Comparison of ENCODE assay signal across 20 cellular contexts in genomic region chr9:126147186-126147585, GRCh38.
DNase-seq lines count a peak whose midpoint lies in the region; ATAC-seq and TF ChIP-seq lines count a peak whose summit lies in the region.
"Had no signal": no experiment of that assay in that cellular context is flagged by ENCODE, and none has a peak within 500 bp of the region (broad histone marks: within the 10 kb centered on the region; RNA-seq: fewer than 3 reads in every experiment).

No MANE protein-coding gene starts in this region.

- H3K4me3 ChIP-seq in BLaER1 (peak overlapping the region; percentile 66), H7 (ENCODE audit: insufficient read depth, low read depth, low read length) (no peak overlapping the region)
- H3K4me3 ChIP-seq: MG63, SJSA1, smooth muscle cell, uterus had no signal

- no peaks in the 10 kb centered on the region for H4K20me1 ChIP-seq in BLaER1

- peaks cover 5% of the 10 kb centered on the region for H3K9me3 Mint-ChIP-seq in progenitor cell of endocrine pancreas (ENCODE audit: low read depth)
- H3K9me3 Mint-ChIP-seq: activated T-cell treated with anti-CD3 and anti-CD28 coated beads, Interleukin-2, amount 50 U/mL, for 72 hours; stimulated activated effector memory CD8-positive, alpha-beta T cell treated with anti-CD3 and anti-CD28 coated beads, Interleukin-12 subunit alpha, Interleukin-12 subunit beta, amount 100 ng/mL, for 72 hours; T-helper 1 cell treated with Interleukin-12 subunit alpha and Interleukin-12 subunit beta and Interleukin-4 antibody, amounts not matched to agents 30 μg/mL and 1 μg/mL, for 36 hours had no signal

- H3K36me3 Mint-ChIP-seq in progenitor cell of endocrine pancreas (ENCODE audit: insufficient read depth) = no peaks in the 10 kb centered on the region
- H3K36me3 Mint-ChIP-seq: stimulated activated effector memory CD8-positive, alpha-beta T cell treated with anti-CD3 and anti-CD28 coated beads, Interleukin-12 subunit alpha, Interleukin-12 subunit beta, amount 100 ng/mL, for 72 hours had no signal

- no peaks in the 10 kb centered on the region; the same call in 1 of the 2 replicates for H3K36me3 ChIP-seq in BLaER1
- no peaks in the 10 kb centered on the region for H3K36me3 ChIP-seq in H7 (replicated peaks; ENCODE audit: control insufficient read depth, insufficient read depth, low read length)
- H3K36me3 ChIP-seq: MG63, SJSA1, uterus had no signal

- peaks cover 9% of the 10 kb centered on the region for H3K4me1 Mint-ChIP-seq in progenitor cell of endocrine pancreas (ENCODE audit: low read depth)

- DNase-seq in H7 (peak; percentile 22), ecto neural progenitor cell (ENCODE audit: low spot score) (peak; percentile 38), progenitor cell of endocrine pancreas (ENCODE audit: low spot score, unreplicated experiment) (peak; percentile 4), substantia nigra (lab: John Stamatoyannopoulos, UW) (no peak), activated gamma-delta T cell (lab: John Stamatoyannopoulos, UW) (no peak)
- DNase-seq: anterior cingulate cortex, EL, HCEC 1CT, mammary epithelial cell, MG63, uterus had no signal

- H3K27me3 ChIP-seq in BLaER1 (no peaks in the 10 kb centered on the region), H7 (ENCODE audit: control insufficient read depth, insufficient read depth, low read length) (peaks cover 12% of the 10 kb centered on the region)
- H3K27me3 ChIP-seq: MG63, uterus had no signal

- H3K4me1 ChIP-seq in BLaER1 = peaks cover 95% of the 10 kb centered on the region
- H3K4me1 ChIP-seq: SJSA1, uterus had no signal

- H3K27ac ChIP-seq in BLaER1 (peak overlapping the region; percentile 96), substantia nigra (ENCODE audit: low read depth, low read length, poor library complexity, severe bottlenecking) (no peak overlapping the region)
- H3K27ac ChIP-seq: SJSA1, uterus had no signal

- no peak overlapping the region for H3K27ac Mint-ChIP-seq in progenitor cell of endocrine pancreas
- H3K27ac Mint-ChIP-seq: activated naive CD4-positive, alpha-beta T cell treated with anti-CD3 and anti-CD28 coated beads, Interleukin-2, amount 50 U/mL, for 24 hours; activated T-cell treated with anti-CD3 and anti-CD28 coated beads, Interleukin-2, amount 50 U/mL, for 72 hours; T-helper 1 cell treated with Interleukin-12 subunit alpha and Interleukin-12 subunit beta and Interleukin-4 antibody, amounts not matched to agents 30 μg/mL and 1 μg/mL, for 36 hours had no signal

- no peak for TF ChIP-seq CTCF in progenitor cell of endocrine pancreas (IDR thresholded peaks at IDR 0.05; ENCODE audit: unreplicated experiment)

- H3K27me3 Mint-ChIP-seq in progenitor cell of endocrine pancreas = peaks cover 7% of the 10 kb centered on the region

- peak overlapping the region; percentile 93 for H3K4me2 ChIP-seq in BLaER1
- H3K4me2 ChIP-seq: smooth muscle cell had no signal

- H3K4me3 Mint-ChIP-seq in progenitor cell of endocrine pancreas (ENCODE audit: low read depth) = no peak overlapping the region
- H3K4me3 Mint-ChIP-seq: activated naive CD4-positive, alpha-beta T cell treated with anti-CD3 and anti-CD28 coated beads, Interleukin-2, amount 50 U/mL, for 24 hours; T-helper 1 cell treated with Interleukin-12 subunit alpha and Interleukin-12 subunit beta and Interleukin-4 antibody, amounts not matched to agents 30 μg/mL and 1 μg/mL, for 36 hours had no signal

- peak overlapping the region; percentile 89 for H3K9ac ChIP-seq in BLaER1

- H3K9me3 ChIP-seq in BLaER1 = peaks cover 11% of the 10 kb centered on the region; the same call in 1 of the 2 replicates
- H3K9me3 ChIP-seq: MG63, SJSA1, uterus had no signal

- ATAC-seq in HG03135 (IDR thresholded peaks at IDR 0.05; ENCODE audit: unreplicated experiment) = no peak
- ATAC-seq: Panc1 had no signal

Comparison
In these comparisons a context has a peak if more than half of its experiments do, and no peak if none do; other contexts are left out.
1. DNase-seq: peak in H7 (single experiment), ecto neural progenitor cell (single experiment) and progenitor cell of endocrine pancreas (single experiment); none in substantia nigra (0 of 49) and activated gamma-delta T cell (single experiment).